ENCODE assay signal across 8 cellular contexts in the genomic region with DNA sequence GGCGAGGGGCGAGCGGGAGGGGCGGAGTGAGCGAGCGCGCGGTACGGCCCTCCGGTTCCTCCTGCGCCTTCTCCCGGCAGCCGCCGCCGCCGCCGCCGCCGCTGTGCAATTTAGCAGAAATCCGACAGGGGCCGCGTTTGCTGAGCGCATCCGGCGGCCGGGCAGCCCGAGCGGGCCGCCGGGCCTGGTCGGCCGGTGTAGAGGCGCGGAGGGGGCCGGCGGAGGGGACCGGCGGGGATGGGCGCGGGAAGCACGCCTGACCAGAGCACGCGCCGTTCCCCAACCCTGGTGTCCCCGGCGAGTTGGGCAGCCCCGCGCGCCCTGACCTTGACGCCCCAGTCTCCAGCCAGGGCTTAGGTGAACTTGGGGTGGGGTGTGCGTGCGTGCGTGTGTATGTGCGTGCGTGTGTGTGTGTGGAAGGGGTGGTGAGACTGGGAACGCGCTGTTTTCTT.
DNase-seq lines count a peak whose midpoint lies in the region; ATAC-seq, FAIRE-seq and TF ChIP-seq lines count a peak whose summit lies in the region.

No MANE protein-coding gene starts in this region.

- peak; percentile 12; the same call in 1 of the 2 replicates for TF ChIP-seq RAD21 in IMR-90 (IDR thresholded peaks at IDR 0.05; ENCODE audit: low read length)
- TF ChIP-seq RAD21 in H1 (IDR thresholded peaks at IDR 0.05 in 1 of 2, conservative IDR thresholded peaks at IDR 0.05 in 1 of 2; ENCODE audit: low read depth in 2 of 2, low read length in 2 of 2), result peak; percentile 62 to 83

- ATAC-seq in GM19397 (IDR thresholded peaks at IDR 0.05; ENCODE audit: unreplicated experiment), result peak; percentile 81
- ATAC-seq in IMR-90 (ENCODE audit: low read depth), result peak; percentile 92

- peak; percentile 12 for DNase-seq in COR-L47 (lab: John Stamatoyannopoulos, UW)
- DNase-seq in IMR-90, result peak; percentile 24
- peak; percentile 77 for DNase-seq in WERI-Rb-1
- peak in 1 of 2 experiments; percentile 87 for DNase-seq in H1 (ENCODE audit: low read depth in 1 of 2, low spot score in 2 of 2)
- DNase-seq in mesendoderm, result peak; percentile 81
- no peak for DNase-seq in foreskin melanocyte

- H2BK12ac ChIP-seq in H1 (ENCODE audit: low read depth, low read length), result peak overlapping the region; percentile 92; the same call in 1 of the 2 replicates

- CTCF ChIA-PET in IMR-90 (lab: Yijun Ruan, JAX) (no interaction called here), H1 (lab: Charles Lee; ENCODE audit: partially characterized antibody) (no interaction called here)

- no peak for FAIRE-seq in H1 (lab: Jason Lieb, UNC)

- H3K79me1 ChIP-seq in IMR-90 (ENCODE audit: low read depth in 1 of 2, low read length in 2 of 2) (no peaks in the 10 kb centered on the region), H1 (ENCODE audit: low read depth, low read length) (no peaks in the 10 kb centered on the region), mesendoderm (ENCODE audit: low read length) (no peaks in the 10 kb centered on the region)

- H4K5ac ChIP-seq in IMR-90 (ENCODE audit: low read depth, low read length) (no peak overlapping the region), H1 (ENCODE audit: insufficient read length, low read depth, low read length) (no peak overlapping the region), mesendoderm (ENCODE audit: low read length) (no peak overlapping the region)

- POLR2A ChIA-PET in IMR-90 (lab: Charles Lee; ENCODE audit: unreplicated experiment), result no interaction called here
- POLR2A ChIA-PET in H1 (lab: Charles Lee; ENCODE audit: partially characterized antibody), result no interaction called here

- BruUV-seq in IMR-90 (replicated peaks; lab: Mats Ljungman, UMichigan), result no TSS peak

- H2BK120ac ChIP-seq in IMR-90 (ENCODE audit: low read depth, low read length) (no peak overlapping the region), H1 (replicated peaks; ENCODE audit: low read depth, low read length) (no peak overlapping the region), mesendoderm (ENCODE audit: low read depth, low read length) (no peak overlapping the region)

- H3K14ac ChIP-seq in IMR-90 (replicated peaks; ENCODE audit: low read depth, low read length), result no peak overlapping the region
- no peak overlapping the region for H3K14ac ChIP-seq in H1 (ENCODE audit: insufficient read length)

- intact Hi-C loops in IMR-90 (cut with micrococcal nuclease), result loop anchor here (10.0 kb wide), 2 partner anchors 283 to 417 kb away; a partner anchor contains a TSS

- H3K23ac ChIP-seq in IMR-90 (ENCODE audit: low read depth, low read length), result no peak overlapping the region
- H3K23ac ChIP-seq in H1 (ENCODE audit: insufficient read length), result no peak overlapping the region
- H3K23ac ChIP-seq in mesendoderm (ENCODE audit: low read length), result no peak overlapping the region

- peak overlapping the region; percentile 51 for H3K4me3 ChIP-seq in IMR-90 (ENCODE audit: insufficient read depth, low read depth, low read length)
- H3K4me3 ChIP-seq in WERI-Rb-1 (ENCODE audit: low read depth, low read length), result peak overlapping the region; percentile 65
- H3K4me3 ChIP-seq in H1 (ENCODE audit: extremely low read depth in 1 of 4, insufficient read depth in 2 of 4, low read depth in 3 of 4, low read length in 4 of 4), result peak overlapping the region; percentile 29 to 77 (median 48)
- peak overlapping the region; percentile 18 for H3K4me3 ChIP-seq in mesendoderm (ENCODE audit: low read length)

- no peak overlapping the region for H3K18ac ChIP-seq in IMR-90 (ENCODE audit: low read depth, low read length)
- no peak overlapping the region for H3K18ac ChIP-seq in H1 (ENCODE audit: extremely low read depth, low read length)
- H3K18ac ChIP-seq in mesendoderm (ENCODE audit: low read length), result no peak overlapping the region

- no peak overlapping the region for H3K27ac ChIP-seq in IMR-90 (ENCODE audit: insufficient read depth, low read length)
- no peak overlapping the region; the same call in 1 of the 2 replicates for H3K27ac ChIP-seq in WERI-Rb-1
- H3K27ac ChIP-seq in H1 (ENCODE audit: low read depth, low read length), result no peak overlapping the region
- no peak overlapping the region for H3K27ac ChIP-seq in mesendoderm (ENCODE audit: low read depth, low read length)

- TF ChIP-seq POLR2A in IMR-90 (IDR thresholded peaks at IDR 0.05; ENCODE audit: low read depth, low read length) (no peak), H1 (IDR thresholded peaks at IDR 0.05; ENCODE audit: control extremely low read depth in 1 of 2, low read depth in 2 of 2, low read length in 2 of 2) (no peak)

- no peak overlapping the region for H3K56ac ChIP-seq in IMR-90 (ENCODE audit: extremely low read depth, insufficient read depth, low read length)
- H3K56ac ChIP-seq in H1 (replicated peaks; ENCODE audit: insufficient read length, low read depth, low read length), result no peak overlapping the region
- peak overlapping the region; percentile 86 for H3K56ac ChIP-seq in mesendoderm (ENCODE audit: low read length)

- H3K36me3 ChIP-seq in IMR-90 (ENCODE audit: control insufficient read depth, insufficient read depth, low read length) (no peaks in the 10 kb centered on the region), WERI-Rb-1 (no peaks in the 10 kb centered on the region), H1 (ENCODE audit: control insufficient read depth in 2 of 4, insufficient read depth in 4 of 4, low read length in 3 of 4) (no peaks in the 10 kb centered on the region), mesendoderm (ENCODE audit: control insufficient read depth, insufficient read depth, low read length) (no peaks in the 10 kb centered on the region)

- in situ Hi-C loops in IMR-90 (cut with MboI; ENCODE audit: low sequenced_read_pairs), result no loop called here

- H3K9me3 ChIP-seq in IMR-90 (ENCODE audit: control insufficient read depth, insufficient read depth, low read length), result no peaks in the 10 kb centered on the region
- H3K9me3 ChIP-seq in WERI-Rb-1 (ENCODE audit: severe bottlenecking), result no peaks in the 10 kb centered on the region
- H3K9me3 ChIP-seq in H1 (ENCODE audit: insufficient read depth in 2 of 2, low read depth in 1 of 2, low read length in 1 of 2), result no peaks in the 10 kb centered on the region

- H3K4me3 Mint-ChIP-seq in stimulated activated naive CD8-positive, alpha-beta T cell treated with anti-CD3 and anti-CD28 coated beads, Interleukin-15, Interleukin-2, amounts not matched to agents 100 ng/mL and 50 ng/mL, for 24 hours, result peak overlapping the region; percentile 81

- H2AFZ ChIP-seq in IMR-90 (replicated peaks; ENCODE audit: low read length, poor library complexity) (peak overlapping the region; percentile 66), H1 (ENCODE audit: low read length) (peak overlapping the region; percentile 50; the same call in 1 of the 2 replicates)

- no peak overlapping the region for H3K9ac ChIP-seq in IMR-90 (ENCODE audit: low read depth, low read length)
- H3K9ac ChIP-seq in H1 (replicated peaks in 1 of 4; ENCODE audit: extremely low read depth in 1 of 4, low read depth in 3 of 4, low read length in 3 of 4), result no peak overlapping the region
- H3K9ac ChIP-seq in mesendoderm (ENCODE audit: low read length), result peak overlapping the region; percentile 54

- peaks cover 26% of the 10 kb centered on the region for H3K4me1 Mint-ChIP-seq in stimulated activated naive CD8-positive, alpha-beta T cell treated with anti-CD3 and anti-CD28 coated beads, Interleukin-15, Interleukin-2, amounts not matched to agents 100 ng/mL and 50 ng/mL, for 24 hours (ENCODE audit: low read depth)

- TF ChIP-seq CTCF in IMR-90 (conservative IDR thresholded peaks at IDR 0.05; ENCODE audit: low read depth, low read length), result peak; percentile 41
- TF ChIP-seq CTCF in WERI-Rb-1 (IDR thresholded peaks at IDR 0.05; ENCODE audit: low read depth, low read length), result peak; percentile 36; the same call in 1 of the 2 replicates
- peak; percentile 45 to 70 (median 51) for TF ChIP-seq CTCF in H1 (IDR thresholded peaks at IDR 0.05; ENCODE audit: control extremely low read depth in 1 of 3, insufficient read depth in 1 of 3, low read depth in 1 of 3, low read length in 3 of 3)

- H2BK5ac ChIP-seq in IMR-90 (ENCODE audit: low read depth, low read length, poor library complexity, severe bottlenecking), result no peak overlapping the region
- no peak overlapping the region for H2BK5ac ChIP-seq in H1 (ENCODE audit: low read depth, low read length)
- H2BK5ac ChIP-seq in mesendoderm (ENCODE audit: low read length), result no peak overlapping the region

- peaks cover 62% of the 10 kb centered on the region for H3K27me3 ChIP-seq in IMR-90 (ENCODE audit: control insufficient read depth, insufficient read depth, low read length)
- peaks cover 6% of the 10 kb centered on the region for H3K27me3 ChIP-seq in WERI-Rb-1 (ENCODE audit: insufficient read depth, low read depth, severe bottlenecking)
- H3K27me3 ChIP-seq in H1 (replicated peaks in 1 of 4; ENCODE audit: control insufficient read depth in 3 of 4, extremely low read depth in 1 of 4, insufficient read depth in 3 of 4, low read length in 3 of 4), result peaks cover 28 to 85% (median 81%) of the 10 kb centered on the region in 4 experiments
- H3K27me3 ChIP-seq in mesendoderm (ENCODE audit: insufficient read depth, low read length, poor library complexity), result peaks cover 37% of the 10 kb centered on the region

- H2BK15ac ChIP-seq in IMR-90 (ENCODE audit: low read depth, low read length) (no peak overlapping the region), H1 (ENCODE audit: low read length) (peak overlapping the region; percentile 61; the same call in 1 of the 2 replicates), mesendoderm (replicated peaks; ENCODE audit: low read depth) (no peak overlapping the region)

- H4K20me1 ChIP-seq in IMR-90 (ENCODE audit: insufficient read depth, low read length), result no peaks in the 10 kb centered on the region
- peaks cover 0 to 2% of the 10 kb centered on the region in 2 experiments for H4K20me1 ChIP-seq in H1 (replicated peaks in 1 of 2; ENCODE audit: control insufficient read depth in 1 of 2, insufficient read depth in 2 of 2, low read length in 2 of 2)

- WGBS in IMR-90 (ENCODE audit: extremely low coverage in 2 of 2, insufficient read length in 1 of 2), 2 experiments, result 3% methylated on average over 20 of the region's 57 CpGs; no CpG with 5 or more reads in 1 of the 2 experiments
- WGBS in H1 (ENCODE audit: extremely low coverage in 1 of 2, insufficient coverage in 1 of 2, insufficient read length in 1 of 2, insufficient replicate concordance in 2 of 2, low coverage in 1 of 2, low lambda C conversion rate in 2 of 2, missing lambda C conversion rate in 1 of 2), 2 experiments, result 0% methylated on average over 5 of the region's 57 CpGs; no CpG with 5 or more reads in 1 of the 2 experiments
- no CpG with 5 or more reads among the region's 57 CpGs for WGBS in mesendoderm (ENCODE audit: extremely low coverage, insufficient coverage, low lambda C conversion rate)

- no peak overlapping the region for H2AK9ac ChIP-seq in IMR-90 (replicated peaks; ENCODE audit: low read depth, low read length, poor library complexity)

- no peak overlapping the region for H2BK20ac ChIP-seq in IMR-90 (ENCODE audit: low read depth, low read length)
- 0 out of 2 replicates have a peak overlapping the region, but pooled peaks have one; percentile 32 for H2BK20ac ChIP-seq in H1 (ENCODE audit: low read length)

- H3K4me2 ChIP-seq in IMR-90 (ENCODE audit: low read depth, low read length) (peak overlapping the region; percentile 50; the same call in 1 of the 2 replicates), H1 (ENCODE audit: insufficient read depth in 1 of 2, low read depth in 2 of 2, low read length in 2 of 2) (peak overlapping the region; percentile 80 to 99), mesendoderm (ENCODE audit: low read length) (peak overlapping the region; percentile 79)

- no peak overlapping the region for H2AK5ac ChIP-seq in IMR-90 (ENCODE audit: low read depth, low read length)
- no peak overlapping the region for H2AK5ac ChIP-seq in H1 (ENCODE audit: low read depth, low read length)
- no peak overlapping the region for H2AK5ac ChIP-seq in mesendoderm (ENCODE audit: low read length)

- H3K4me1 ChIP-seq in IMR-90 (ENCODE audit: control insufficient read depth, insufficient read depth, low read length) (peaks cover 4% of the 10 kb centered on the region; the same call in 1 of the 2 replicates), H1 (replicated peaks in 1 of 4; ENCODE audit: control insufficient read depth in 3 of 4, insufficient read depth in 4 of 4, low read length in 3 of 4) (peaks cover 0 to 21% (median 10%) of the 10 kb centered on the region in 4 experiments), mesendoderm (ENCODE audit: control insufficient read depth, low read depth, low read length) (no peaks in the 10 kb centered on the region)

- dilution Hi-C loops in IMR-90 (cut with HindIII; ENCODE audit: low sequenced_read_pairs, unreplicated experiment), result no loop called here

- no peak overlapping the region for H4K8ac ChIP-seq in IMR-90 (ENCODE audit: low read depth in 2 of 2, low read length in 2 of 2)
- H4K8ac ChIP-seq in H1 (ENCODE audit: extremely low read depth, insufficient read depth, low read length), result peak overlapping the region; percentile 57; the same call in 1 of the 2 replicates
- H4K8ac ChIP-seq in mesendoderm (ENCODE audit: low read depth, low read length), result no peak overlapping the region

- no peaks in the 10 kb centered on the region for H3K36me3 Mint-ChIP-seq in stimulated activated naive CD8-positive, alpha-beta T cell treated with anti-CD3 and anti-CD28 coated beads, Interleukin-15, Interleukin-2, amounts not matched to agents 100 ng/mL and 50 ng/mL, for 24 hours (ENCODE audit: low read depth)

- H3K27me3 Mint-ChIP-seq in stimulated activated naive CD8-positive, alpha-beta T cell treated with anti-CD3 and anti-CD28 coated beads, Interleukin-15, Interleukin-2, amounts not matched to agents 100 ng/mL and 50 ng/mL, for 24 hours, result peaks cover 79% of the 10 kb centered on the region

- H3K27ac Mint-ChIP-seq in stimulated activated naive CD8-positive, alpha-beta T cell treated with anti-CD3 and anti-CD28 coated beads, Interleukin-15, Interleukin-2, amounts not matched to agents 100 ng/mL and 50 ng/mL, for 24 hours, result no peak overlapping the region

- H3K79me2 ChIP-seq in H1 (ENCODE audit: control insufficient read depth in 1 of 2, insufficient read depth in 2 of 2, low read length in 2 of 2), result no peaks in the 10 kb centered on the region
- no peaks in the 10 kb centered on the region for H3K79me2 ChIP-seq in mesendoderm (ENCODE audit: control insufficient read depth, insufficient read depth, low read length)

- no peak overlapping the region for H4K91ac ChIP-seq in IMR-90 (ENCODE audit: insufficient read depth, low read depth, low read length)
- no peak overlapping the region for H4K91ac ChIP-seq in H1 (replicated peaks; ENCODE audit: insufficient read length, low read length)

- no peak overlapping the region for H3K4ac ChIP-seq in IMR-90 (ENCODE audit: low read depth, low read length)
- no peak overlapping the region for H3K4ac ChIP-seq in H1 (replicated peaks; ENCODE audit: insufficient read length, low read depth, low read length)
- H3K4ac ChIP-seq in mesendoderm (ENCODE audit: low read depth, low read length), result no peak overlapping the region

- no peaks in the 10 kb centered on the region for H3K9me3 Mint-ChIP-seq in stimulated activated naive CD8-positive, alpha-beta T cell treated with anti-CD3 and anti-CD28 coated beads, Interleukin-15, Interleukin-2, amounts not matched to agents 100 ng/mL and 50 ng/mL, for 24 hours

- peaks cover 21% of the 10 kb centered on the region for H3K23me2 ChIP-seq in H1 (ENCODE audit: low read depth, low read length)

- H3K9me1 ChIP-seq in IMR-90 (ENCODE audit: insufficient read depth, low read length), result no peaks in the 10 kb centered on the region

- TF ChIP-seq EP300 in H1 (IDR thresholded peaks at IDR 0.05; ENCODE audit: borderline replicate concordance in 1 of 2, low read depth in 2 of 2, low read length in 2 of 2), result peak in 1 of 2 experiments; percentile 79; a peak in 1 of 3 replicates
